ENCODE assay signal across 22 cellular contexts in the genomic region with DNA sequence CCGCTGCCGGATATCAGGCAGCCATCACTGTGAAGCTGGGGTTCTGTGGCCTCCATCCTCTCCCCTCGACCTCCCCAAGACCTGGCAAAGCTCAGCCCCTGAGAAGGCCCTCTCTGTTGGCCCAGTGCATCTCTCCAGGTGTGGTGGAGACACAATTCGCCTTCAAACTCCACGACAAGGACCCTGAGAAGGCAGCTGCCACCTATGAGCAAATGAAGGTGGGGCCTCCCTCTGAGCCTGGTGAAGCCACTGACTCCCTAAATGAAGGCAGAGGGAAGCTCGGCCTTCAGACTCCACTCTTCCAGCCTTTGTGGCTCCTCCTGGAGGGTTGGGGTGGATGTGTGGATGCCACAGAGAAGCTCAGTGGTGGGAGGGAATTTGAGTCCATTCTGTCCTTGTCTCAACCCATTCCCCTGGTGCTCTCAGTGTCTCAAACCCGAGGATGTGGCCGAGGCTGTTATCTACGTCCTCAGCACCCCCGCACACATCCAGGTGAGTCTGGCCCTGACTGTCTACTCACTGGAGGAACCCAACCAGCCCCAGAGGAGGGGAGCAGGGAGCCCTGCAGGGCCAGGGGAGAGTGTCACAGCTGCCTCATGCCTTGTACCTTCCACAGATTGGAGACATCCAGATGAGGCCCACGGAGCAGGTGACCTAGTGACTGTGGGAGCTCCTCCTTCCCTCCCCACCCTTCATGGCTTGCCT. TPM values are rescaled to one million over a fixed set of nuclear protein-coding genes. Genes with fewer than 3 reads are reported as not detected.
A peak's percentile ranks its signal among the peaks of the same experiment; 100 is the strongest.
DNase-seq lines count a peak whose midpoint lies in the region; ATAC-seq and TF ChIP-seq lines count a peak whose summit lies in the region.
"Had no signal": no experiment of that assay in that cellular context is flagged by ENCODE, and none has a peak within 500 bp of the region (broad histone marks: within the 10 kb centered on the region; RNA-seq: fewer than 3 reads in every experiment).

No MANE protein-coding gene starts in this region.

- H3K4me1 ChIP-seq in mucosa of descending colon (ENCODE audit: low read depth) (peaks cover 47% of the 10 kb centered on the region), upper lobe of right lung (peaks cover 13% of the 10 kb centered on the region)

- peaks cover 7% of the 10 kb centered on the region for H3K36me3 Mint-ChIP-seq in activated naive CD8-positive, alpha-beta T cell treated with anti-CD3 and anti-CD28 coated beads, Interleukin-2, amount 10 ng/mL, durations not matched to agents 7 days and 5 days
- H3K36me3 Mint-ChIP-seq in activated naive CD8-positive, alpha-beta T cell treated with anti-CD3 and anti-CD28 coated beads, Interleukin-2, amount 50 U/mL, for 24 hours (ENCODE audit: low read depth), result peaks cover 20% of the 10 kb centered on the region
- H3K36me3 Mint-ChIP-seq in activated B cell treated with CpG ODN at 0.5 μM for 24 hours (ENCODE audit: low read depth), result peaks cover 10% of the 10 kb centered on the region

- H3K27ac Mint-ChIP-seq in activated naive CD8-positive, alpha-beta T cell treated with anti-CD3 and anti-CD28 coated beads, Interleukin-2, amount 10 ng/mL, durations not matched to agents 7 days and 5 days, result peak overlapping the region; percentile 21
- no peak overlapping the region for H3K27ac Mint-ChIP-seq in activated naive CD8-positive, alpha-beta T cell treated with anti-CD3 and anti-CD28 coated beads, Interleukin-2, amount 50 U/mL, for 24 hours
- H3K27ac Mint-ChIP-seq in activated B cell treated with CpG ODN at 0.5 μM for 24 hours, result no peak overlapping the region
- H3K27ac Mint-ChIP-seq in stimulated activated naive CD8-positive, alpha-beta T cell treated with anti-CD3 and anti-CD28 coated beads, Interleukin-15, amount 100 ng/mL, for 72 hours, result no peak overlapping the region

- intact Hi-C loops in activated B cell treated with CpG ODN at 0.5 μM for 24 hours (cut with micrococcal nuclease) (loop anchor here (2.0 to 5.0 kb wide), 4 partner anchors 55 to 791 kb away; partner anchors contain the start of genes AATF, GGNBP2 and TAF15), mucosa of descending colon (cut with DNase I, micrococcal nuclease) (no loop called here), upper lobe of right lung (cut with DNase I) (no loop called here)

- no peak for ATAC-seq in activated naive CD8-positive, alpha-beta T cell treated with anti-CD3 and anti-CD28 coated beads, Interleukin-2, amount 10 ng/mL, durations not matched to agents 7 days and 5 days (ENCODE audit: low read depth)
- ATAC-seq in activated naive CD8-positive, alpha-beta T cell treated with anti-CD3 and anti-CD28 coated beads, Interleukin-2, amount 50 U/mL, for 24 hours, result no peak
- ATAC-seq in activated B cell treated with CpG ODN at 0.5 μM for 24 hours (ENCODE audit: low read depth) (no peak), mucosa of descending colon (no peak), upper lobe of right lung (no peak)
- no peak for ATAC-seq in stimulated activated naive CD8-positive, alpha-beta T cell treated with anti-CD3 and anti-CD28 coated beads, Interleukin-15, amount 100 ng/mL, for 72 hours
- ATAC-seq: left lobe of liver had no signal

- H3K4me1 Mint-ChIP-seq in activated naive CD8-positive, alpha-beta T cell treated with anti-CD3 and anti-CD28 coated beads, Interleukin-2, amount 10 ng/mL, durations not matched to agents 7 days and 5 days, result peaks cover 20% of the 10 kb centered on the region
- peaks cover 20% of the 10 kb centered on the region for H3K4me1 Mint-ChIP-seq in activated naive CD8-positive, alpha-beta T cell treated with anti-CD3 and anti-CD28 coated beads, Interleukin-2, amount 50 U/mL, for 24 hours
- peaks cover 25% of the 10 kb centered on the region for H3K4me1 Mint-ChIP-seq in activated B cell treated with CpG ODN at 0.5 μM for 24 hours
- H3K4me1 Mint-ChIP-seq in stimulated activated naive CD8-positive, alpha-beta T cell treated with anti-CD3 and anti-CD28 coated beads, Interleukin-15, amount 100 ng/mL, for 72 hours, result peaks cover 21% of the 10 kb centered on the region

- DNase-seq in activated naive CD8-positive, alpha-beta T cell treated with anti-CD3 and anti-CD28 coated beads, Interleukin-2, amount 10 ng/mL, durations not matched to agents 7 days and 5 days, result no peak
- no peak for DNase-seq in activated naive CD8-positive, alpha-beta T cell treated with anti-CD3 and anti-CD28 coated beads, Interleukin-2, amount 50 U/mL, for 24 hours
- DNase-seq in activated B cell treated with CpG ODN at 0.5 μM for 24 hours, result no peak
- peak in 2 of 3 donors; percentile 15 to 39 for DNase-seq in mucosa of descending colon
- DNase-seq in upper lobe of right lung, result peak; percentile 51
- DNase-seq in stimulated activated naive CD8-positive, alpha-beta T cell treated with anti-CD3 and anti-CD28 coated beads, Interleukin-15, amount 100 ng/mL, for 72 hours, result no peak
- DNase-seq in D341Med (ENCODE audit: low spot score), result no peak
- no peak for DNase-seq in H7
- DNase-seq: central memory CD4-positive, alpha-beta T cell; GOT3; NCI-H1105 treated with DMSO at 0.1 percent for 48 hours; NCI-H2081; NK-92 treated with Interleukin-12 subunit alpha and Interleukin-12 subunit beta, amount 100 ng/mL, for 24 hours; occipital lobe; spleen; stimulated activated CD4-positive, alpha-beta T cell treated with anti-CD3 and anti-CD28 coated beads, Interleukin-4, amount 100 ng/mL, for 24 hours; stimulated activated naive CD4-positive, alpha-beta T cell treated with Interleukin-2 at 50 U/mL for 16 hours; thyroid gland had no signal

- no peak overlapping the region for H3K4me3 Mint-ChIP-seq in activated naive CD8-positive, alpha-beta T cell treated with anti-CD3 and anti-CD28 coated beads, Interleukin-2, amount 10 ng/mL, durations not matched to agents 7 days and 5 days
- H3K4me3 Mint-ChIP-seq in activated naive CD8-positive, alpha-beta T cell treated with anti-CD3 and anti-CD28 coated beads, Interleukin-2, amount 50 U/mL, for 24 hours, result no peak overlapping the region
- peak overlapping the region; percentile 7 for H3K4me3 Mint-ChIP-seq in activated B cell treated with CpG ODN at 0.5 μM for 24 hours
- no peak overlapping the region for H3K4me3 Mint-ChIP-seq in stimulated activated naive CD8-positive, alpha-beta T cell treated with anti-CD3 and anti-CD28 coated beads, Interleukin-15, amount 100 ng/mL, for 72 hours

- no peak overlapping the region for H3K27ac ChIP-seq in upper lobe of right lung
- H3K27ac ChIP-seq: SJSA1 had no signal

- H3K27me3 Mint-ChIP-seq in activated naive CD8-positive, alpha-beta T cell treated with anti-CD3 and anti-CD28 coated beads, Interleukin-2, amount 10 ng/mL, durations not matched to agents 7 days and 5 days, result no peaks in the 10 kb centered on the region
- H3K27me3 Mint-ChIP-seq in activated naive CD8-positive, alpha-beta T cell treated with anti-CD3 and anti-CD28 coated beads, Interleukin-2, amount 50 U/mL, for 24 hours, result no peaks in the 10 kb centered on the region
- H3K27me3 Mint-ChIP-seq in activated B cell treated with CpG ODN at 0.5 μM for 24 hours, result no peaks in the 10 kb centered on the region
- H3K27me3 Mint-ChIP-seq in stimulated activated naive CD8-positive, alpha-beta T cell treated with anti-CD3 and anti-CD28 coated beads, Interleukin-15, amount 100 ng/mL, for 72 hours, result no peaks in the 10 kb centered on the region

- H3K9me3 Mint-ChIP-seq in activated naive CD8-positive, alpha-beta T cell treated with anti-CD3 and anti-CD28 coated beads, Interleukin-2, amount 10 ng/mL, durations not matched to agents 7 days and 5 days, result no peaks in the 10 kb centered on the region
- no peaks in the 10 kb centered on the region for H3K9me3 Mint-ChIP-seq in activated naive CD8-positive, alpha-beta T cell treated with anti-CD3 and anti-CD28 coated beads, Interleukin-2, amount 50 U/mL, for 24 hours
- no peaks in the 10 kb centered on the region for H3K9me3 Mint-ChIP-seq in activated B cell treated with CpG ODN at 0.5 μM for 24 hours
- no peaks in the 10 kb centered on the region for H3K9me3 Mint-ChIP-seq in stimulated activated naive CD8-positive, alpha-beta T cell treated with anti-CD3 and anti-CD28 coated beads, Interleukin-15, amount 100 ng/mL, for 72 hours
- H3K9me3 Mint-ChIP-seq: activated T-helper 2 cell treated with anti-CD3 and anti-CD28 coated beads, Interferon-gamma antibody, Interleukin-2, Interleukin-4, amounts not matched to agents 10 μg/mL and 5 μg/mL and 100 μg/mL, durations not matched to agents 14 hours and 24 hours and 36 hours had no signal

- POLR2A ChIA-PET in activated naive CD8-positive, alpha-beta T cell treated with anti-CD3 and anti-CD28 coated beads, Interleukin-2, amount 10 ng/mL, durations not matched to agents 7 days and 5 days (lab: Charles Lee), result interaction anchor here (0.9 kb wide), 1 partner anchor 64 kb away, joined by 3 read pairs; the partner anchor contains the start of gene PIGW
- POLR2A ChIA-PET in activated B cell treated with CpG ODN at 0.5 μM for 24 hours (lab: Charles Lee), result interaction anchor here (0.6 to 1.3 kb wide), 3 partner anchors 50 to 64 kb away, joined by 3 to 5 read pairs (median 3); partner anchors contain the start of gene GGNBP2

- CTCF ChIA-PET in activated B cell treated with CpG ODN at 0.5 μM for 24 hours (lab: Charles Lee), result interaction anchor here (0.7 kb wide), 1 partner anchor 448 kb away, joined by 4 read pairs; no protein-coding TSS in a partner anchor

- H3K36me3 ChIP-seq in mucosa of descending colon (ENCODE audit: low read depth) (no peaks in the 10 kb centered on the region), upper lobe of right lung (no peaks in the 10 kb centered on the region), H7 (replicated peaks; ENCODE audit: control insufficient read depth, insufficient read depth, low read length) (peaks cover 9% of the 10 kb centered on the region)
- H3K36me3 ChIP-seq: spleen, thyroid gland had no signal

- H3K4me3 ChIP-seq in mucosa of descending colon (no peak overlapping the region), upper lobe of right lung (no peak overlapping the region), H7 (ENCODE audit: insufficient read depth, low read depth, low read length) (no peak overlapping the region)
- H3K4me3 ChIP-seq: SJSA1, thyroid gland had no signal

- no peak for TF ChIP-seq CTCF in activated B cell treated with CpG ODN at 0.5 μM for 24 hours (IDR thresholded peaks at IDR 0.05)
- TF ChIP-seq CTCF in mucosa of descending colon (IDR thresholded peaks at IDR 0.05), result no peak
- TF ChIP-seq CTCF in upper lobe of right lung (IDR thresholded peaks at IDR 0.05), result no peak

- H3K27me3 ChIP-seq in upper lobe of right lung (no peaks in the 10 kb centered on the region), H7 (ENCODE audit: control insufficient read depth, insufficient read depth, low read length) (no peaks in the 10 kb centered on the region; the same call in 1 of the 2 replicates)
- H3K27me3 ChIP-seq: BLaER1 treated with 17β-estradiol and CSF1 and Interleukin-3, amounts not matched to agents 10 nM and 100 nM; SJSA1; spleen; thyroid gland had no signal

- H3K9me3 ChIP-seq in mucosa of descending colon (no peaks in the 10 kb centered on the region), upper lobe of right lung (no peaks in the 10 kb centered on the region)
- H3K9me3 ChIP-seq: BLaER1 treated with 17β-estradiol and CSF1 and Interleukin-3, amounts not matched to agents 10 nM and 100 nM; SJSA1; spleen; thyroid gland had no signal

RNA-seq across cellular contexts. Expression of gene MRM1, which starts 1.7 kb away (rescaled TPM):
- 1 to 10 TPM; 9.0 to 9.4 TPM for total RNA-seq in activated naive CD8-positive, alpha-beta T cell treated with anti-CD3 and anti-CD28 coated beads, Interleukin-2, amount 10 ng/mL, durations not matched to agents 7 days and 5 days
- total RNA-seq in activated B cell treated with CpG ODN at 0.5 μM for 24 hours (14.3 and 15.6 TPM in 2 replicates), mucosa of descending colon (10 to 100 TPM in 1 of 3 donors, 1 to 10 TPM in 2; 8.2 to 12.8 (median 8.3) TPM), upper lobe of right lung (5.6 TPM)
- 19.3 and 24.8 TPM in 2 replicates for total RNA-seq in H7 (2014; rRNA removed; shearing (Covaris generic))

RNA-seq across cellular contexts. Expression of gene DHRS11, which starts 8.0 kb away (rescaled TPM):
- 1 to 10 TPM; 4.7 to 4.8 TPM for total RNA-seq in activated naive CD8-positive, alpha-beta T cell treated with anti-CD3 and anti-CD28 coated beads, Interleukin-2, amount 10 ng/mL, durations not matched to agents 7 days and 5 days
- total RNA-seq in activated B cell treated with CpG ODN at 0.5 μM for 24 hours, result 5.7 and 7.7 TPM in 2 replicates
- total RNA-seq in mucosa of descending colon, result 100 to 1,000 TPM; 146 to 295 (median 162) TPM
- 5.7 TPM for total RNA-seq in upper lobe of right lung
- 38.6 and 46.9 TPM in 2 replicates for total RNA-seq in H7 (2014; rRNA removed; shearing (Covaris generic))

RNA-seq across cellular contexts. Expression of gene GGNBP2, which starts 55.0 kb away (rescaled TPM):
- 100 to 1,000 TPM; 134 to 136 TPM for total RNA-seq in activated naive CD8-positive, alpha-beta T cell treated with anti-CD3 and anti-CD28 coated beads, Interleukin-2, amount 10 ng/mL, durations not matched to agents 7 days and 5 days
- total RNA-seq in activated B cell treated with CpG ODN at 0.5 μM for 24 hours, result 103 and 118 TPM in 2 replicates
- 10 to 100 TPM; 80.4 to 93.4 (median 90.7) TPM for total RNA-seq in mucosa of descending colon
- total RNA-seq in upper lobe of right lung, result 81.7 TPM
- 27.6 and 35.7 TPM in 2 replicates for total RNA-seq in H7 (2014; rRNA removed; shearing (Covaris generic))

Comparison
In these comparisons a context has a peak if more than half of its experiments do, and no peak if none do; other contexts are left out.
1. DNase-seq: peak in mucosa of descending colon (2 of 3) and upper lobe of right lung (single experiment); none in activated naive CD8-positive, alpha-beta T cell treated with anti-CD3 and anti-CD28 coated beads, Interleukin-2, amount 10 ng/mL, durations not matched to agents 7 days and 5 days (single experiment), activated naive CD8-positive, alpha-beta T cell treated with anti-CD3 and anti-CD28 coated beads, Interleukin-2, amount 50 U/mL, for 24 hours (single experiment), activated B cell treated with CpG ODN at 0.5 μM for 24 hours (single experiment), stimulated activated naive CD8-positive, alpha-beta T cell treated with anti-CD3 and anti-CD28 coated beads, Interleukin-15, amount 100 ng/mL, for 72 hours (0 of 2), D341Med (single experiment) and H7 (single experiment).